8 cellular contexts compared by ENCODE assay signal in genomic region chr19:54102421-54103169, GRCh38. TPM values are rescaled to one million over a fixed set of nuclear protein-coding genes. Genes with fewer than 3 reads are reported as not detected.
DNase-seq lines count a peak whose midpoint lies in the region; ATAC-seq and TF ChIP-seq lines count a peak whose summit lies in the region.

NDUFA3 (plus strand) TSS chr19:54102855; CDS start chr19:54102879, 24 bp downstream.

- peak; percentile 81 for TF ChIP-seq POLR2A in NB4 (IDR thresholded peaks at IDR 0.05; ENCODE audit: extremely low read depth, insufficient read length)
- peak; percentile 52 to 66 for TF ChIP-seq POLR2A in gastroesophageal sphincter (IDR thresholded peaks at IDR 0.05)

- no peak for TF ChIP-seq CTCF in HFFc6 (IDR thresholded peaks at IDR 0.05)
- TF ChIP-seq CTCF in NB4 (IDR thresholded peaks at IDR 0.05; ENCODE audit: low read depth, low read length) = no peak
- TF ChIP-seq CTCF in gastroesophageal sphincter (IDR thresholded peaks at IDR 0.05) = no peak
- TF ChIP-seq CTCF in neutrophil (IDR thresholded peaks at IDR 0.05) = peak; percentile 40

- peaks cover 0 to 25% (median 8%) of the 10 kb centered on the region in 3 donors for H3K4me1 ChIP-seq in gastroesophageal sphincter
- peaks cover 57% of the 10 kb centered on the region in 2 experiments for H3K4me1 ChIP-seq in neutrophil (ENCODE audit: control insufficient read depth in 1 of 2, insufficient read depth in 1 of 2, low read depth in 1 of 2, low read length in 1 of 2)

- peak within 1 kb of the TSS; percentile 86 for H3K9ac ChIP-seq in SK-N-MC (ENCODE audit: insufficient read length)

- peak within 1 kb of the TSS; percentile 98 for H3K4me3 Mint-ChIP-seq in HFFc6
- peak within 1 kb of the TSS; percentile 99 for H3K4me3 Mint-ChIP-seq in activated naive CD4-positive, alpha-beta T cell treated with anti-CD3 and anti-CD28 coated beads, Interleukin-2, amount 10 ng/mL, durations not matched to agents 7 days and 5 days

- no peak within 1 kb of the TSS for H3K27ac ChIP-seq in SK-N-MC
- H3K27ac ChIP-seq in gastroesophageal sphincter = peak within 1 kb of the TSS; percentile 12 to 82 (median 80)
- peak within 1 kb of the TSS; percentile 96 for H3K27ac ChIP-seq in neutrophil
- peak within 1 kb of the TSS; percentile 66 for H3K27ac ChIP-seq in substantia nigra (ENCODE audit: low read depth, low read length, poor library complexity, severe bottlenecking)

- H3K27me3 Mint-ChIP-seq in HFFc6 (ENCODE audit: insufficient read depth) = peaks cover under 1% of the 10 kb centered on the region
- peaks cover 8% of the 10 kb centered on the region for H3K27me3 Mint-ChIP-seq in activated naive CD4-positive, alpha-beta T cell treated with anti-CD3 and anti-CD28 coated beads, Interleukin-2, amount 10 ng/mL, durations not matched to agents 7 days and 5 days

- peak; percentile 100 for ATAC-seq in gastroesophageal sphincter

- CTCF ChIA-PET in activated naive CD4-positive, alpha-beta T cell treated with anti-CD3 and anti-CD28 coated beads, Interleukin-2, amount 10 ng/mL, durations not matched to agents 7 days and 5 days (lab: Charles Lee) = no interaction called here

- peak within 1 kb of the TSS; percentile 93 for H3K27ac Mint-ChIP-seq in HFFc6
- H3K27ac Mint-ChIP-seq in activated naive CD4-positive, alpha-beta T cell treated with anti-CD3 and anti-CD28 coated beads, Interleukin-2, amount 10 ng/mL, durations not matched to agents 7 days and 5 days = peak within 1 kb of the TSS; percentile 91

- H3K27me3 ChIP-seq in gastroesophageal sphincter (no peaks in the 10 kb centered on the region), neutrophil (no peaks in the 10 kb centered on the region)

- no peaks in the 10 kb centered on the region for H3K9me3 Mint-ChIP-seq in HFFc6
- no peaks in the 10 kb centered on the region for H3K9me3 Mint-ChIP-seq in activated naive CD4-positive, alpha-beta T cell treated with anti-CD3 and anti-CD28 coated beads, Interleukin-2, amount 10 ng/mL, durations not matched to agents 7 days and 5 days

- TF ChIP-seq EP300 in gastroesophageal sphincter (IDR thresholded peaks at IDR 0.05) = no peak

- peaks cover 17% of the 10 kb centered on the region for H3K4me1 Mint-ChIP-seq in HFFc6 (ENCODE audit: low read depth)
- peaks cover 27% of the 10 kb centered on the region for H3K4me1 Mint-ChIP-seq in activated naive CD4-positive, alpha-beta T cell treated with anti-CD3 and anti-CD28 coated beads, Interleukin-2, amount 10 ng/mL, durations not matched to agents 7 days and 5 days

- peaks cover 10% of the 10 kb centered on the region; the same call in 1 of the 2 replicates for H3K36me3 Mint-ChIP-seq in HFFc6 (ENCODE audit: low read depth)
- peaks cover 23% of the 10 kb centered on the region for H3K36me3 Mint-ChIP-seq in activated naive CD4-positive, alpha-beta T cell treated with anti-CD3 and anti-CD28 coated beads, Interleukin-2, amount 10 ng/mL, durations not matched to agents 7 days and 5 days

- DNase-seq in GM04503 (ENCODE audit: low read depth) (peak; percentile 86), HFFc6 (peak; percentile 98), NB4 (ENCODE audit: low read depth) (peak; percentile 98), SK-N-MC (ENCODE audit: low read depth, low spot score) (peak; percentile 79), substantia nigra (lab: John Stamatoyannopoulos, UW) (peak; percentile 81 to 99 (median 97))
- DNase-seq in activated naive CD4-positive, alpha-beta T cell treated with anti-CD3 and anti-CD28 coated beads, Interleukin-2, amount 10 ng/mL, durations not matched to agents 7 days and 5 days = peak; percentile 98

- H3K9me3 ChIP-seq in SK-N-MC (ENCODE audit: low read depth, low read length) (no peaks in the 10 kb centered on the region), gastroesophageal sphincter (no peaks in the 10 kb centered on the region), neutrophil (no peaks in the 10 kb centered on the region)

- H3K4me3 ChIP-seq in NB4 (ENCODE audit: low read depth, low read length) (peak within 1 kb of the TSS; percentile 83), SK-N-MC (peak within 1 kb of the TSS; percentile 89), gastroesophageal sphincter (peak within 1 kb of the TSS; percentile 79 to 94), neutrophil (ENCODE audit: low read depth in 1 of 2, low read length in 1 of 2) (peak within 1 kb of the TSS; percentile 77 to 88)

- peaks cover 10% of the 10 kb centered on the region; the same call in 1 of the 2 replicates for H3K36me3 ChIP-seq in SK-N-MC (ENCODE audit: insufficient read depth, low read length)
- H3K36me3 ChIP-seq in gastroesophageal sphincter = peaks cover 0 to 25% of the 10 kb centered on the region in 2 donors
- peaks cover 21% of the 10 kb centered on the region for H3K36me3 ChIP-seq in neutrophil

- 0 to 8% methylated on average over 9 to 14 of the region's 54 CpGs for whole genome bisulfite sequencing in gastroesophageal sphincter (ENCODE audit: low coverage in 1 of 2), 2 donors

RNA-seq across cellular contexts. Expression of gene NDUFA3, which starts in this region (rescaled TPM):
- total RNA-seq in HFFc6 (2021; fragmentation: NEBNext Ultra II Directional; extraction: Animal tissue kit (Norgen Biotek cat#: 25700)) = 100 to 1,000 TPM; 114 to 173 (median 144) TPM
- total RNA-seq in gastroesophageal sphincter = 10 to 100 TPM; 14.2 to 37.7 (median 21.5) TPM
